Comparison of ENCODE assay signal across 8 cellular contexts in the genomic region with DNA sequence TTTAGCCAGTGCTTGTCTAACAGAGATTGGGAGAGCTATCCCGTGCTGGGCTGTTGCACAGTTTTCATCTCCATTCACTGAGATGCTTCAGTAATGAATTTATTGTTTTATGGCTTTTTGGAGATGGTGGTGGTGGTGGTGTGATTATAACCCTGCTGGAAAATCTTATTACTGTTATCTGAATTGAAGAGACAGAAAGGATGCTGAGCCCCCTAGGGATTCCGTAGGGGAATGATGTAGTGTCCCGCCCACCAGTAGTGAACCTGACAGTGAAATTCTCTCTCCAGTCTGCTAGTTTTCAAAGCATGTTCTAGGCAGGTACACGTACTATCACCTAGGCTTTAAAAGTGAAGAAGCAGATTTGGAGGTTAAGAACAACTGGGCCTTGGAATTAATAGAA. TPM values are rescaled to one million over a fixed set of nuclear protein-coding genes. Genes with fewer than 3 reads are reported as not detected.
A peak's percentile ranks its signal among the peaks of the same experiment; 100 is the strongest.
DNase-seq lines count a peak whose midpoint lies in the region; ATAC-seq and TF ChIP-seq lines count a peak whose summit lies in the region.

No MANE protein-coding gene starts in this region.

- no peaks in the 10 kb centered on the region for H3K9me3 Mint-ChIP-seq in activated naive CD4-positive, alpha-beta T cell treated with anti-CD3 and anti-CD28 coated beads, Interleukin-2, amount 50 U/mL, for 24 hours
- no peaks in the 10 kb centered on the region for H3K9me3 Mint-ChIP-seq in activated CD4-positive, alpha-beta memory T cell treated with anti-CD3 and anti-CD28 coated beads for 36 hours
- H3K9me3 Mint-ChIP-seq in type B pancreatic cell = no peaks in the 10 kb centered on the region

- ATAC-seq in HG03097 (IDR thresholded peaks at IDR 0.05; ENCODE audit: low FRiP score, unreplicated experiment) = no peak

- intact Hi-C loops in activated CD4-positive, alpha-beta memory T cell treated with anti-CD3 and anti-CD28 coated beads for 36 hours (cut with micrococcal nuclease) = loop anchor here (10.0 kb wide), 2 partner anchors 123 to 257 kb away; a partner anchor contains a TSS

- no peak for TF ChIP-seq CTCF in type B pancreatic cell (conservative IDR thresholded peaks at IDR 0.05)

- peaks cover 26% of the 10 kb centered on the region for H3K4me1 Mint-ChIP-seq in activated naive CD4-positive, alpha-beta T cell treated with anti-CD3 and anti-CD28 coated beads, Interleukin-2, amount 50 U/mL, for 24 hours
- H3K4me1 Mint-ChIP-seq in activated CD4-positive, alpha-beta memory T cell treated with anti-CD3 and anti-CD28 coated beads for 36 hours (ENCODE audit: low read depth) = peaks cover 16% of the 10 kb centered on the region
- peaks cover 29% of the 10 kb centered on the region for H3K4me1 Mint-ChIP-seq in type B pancreatic cell (ENCODE audit: unreplicated experiment)

- CTCF ChIA-PET in activated CD4-positive, alpha-beta memory T cell treated with anti-CD3 and anti-CD28 coated beads for 36 hours (lab: Charles Lee) = interaction anchor here (0.7 kb wide), 1 partner anchor 240 kb away, joined by 3 read pairs; no protein-coding TSS in a partner anchor

- H3K4me3 Mint-ChIP-seq in activated naive CD4-positive, alpha-beta T cell treated with anti-CD3 and anti-CD28 coated beads, Interleukin-2, amount 50 U/mL, for 24 hours = peak overlapping the region; percentile 81
- peak overlapping the region; percentile 60 for H3K4me3 Mint-ChIP-seq in activated CD4-positive, alpha-beta memory T cell treated with anti-CD3 and anti-CD28 coated beads for 36 hours
- H3K4me3 Mint-ChIP-seq in type B pancreatic cell = peak overlapping the region; percentile 95

- POLR2A ChIA-PET in activated CD4-positive, alpha-beta memory T cell treated with anti-CD3 and anti-CD28 coated beads for 36 hours (lab: Charles Lee) = no interaction called here

- no peak overlapping the region for H3K27ac Mint-ChIP-seq in activated naive CD4-positive, alpha-beta T cell treated with anti-CD3 and anti-CD28 coated beads, Interleukin-2, amount 50 U/mL, for 24 hours
- H3K27ac Mint-ChIP-seq in activated CD4-positive, alpha-beta memory T cell treated with anti-CD3 and anti-CD28 coated beads for 36 hours = no peak overlapping the region
- H3K27ac Mint-ChIP-seq in type B pancreatic cell = peak overlapping the region; percentile 90

- H3K27me3 Mint-ChIP-seq in activated naive CD4-positive, alpha-beta T cell treated with anti-CD3 and anti-CD28 coated beads, Interleukin-2, amount 50 U/mL, for 24 hours = peaks cover 26% of the 10 kb centered on the region
- peaks cover 29% of the 10 kb centered on the region for H3K27me3 Mint-ChIP-seq in activated CD4-positive, alpha-beta memory T cell treated with anti-CD3 and anti-CD28 coated beads for 36 hours
- no peaks in the 10 kb centered on the region for H3K27me3 Mint-ChIP-seq in type B pancreatic cell

- no peaks in the 10 kb centered on the region for H3K36me3 Mint-ChIP-seq in activated naive CD4-positive, alpha-beta T cell treated with anti-CD3 and anti-CD28 coated beads, Interleukin-2, amount 50 U/mL, for 24 hours
- H3K36me3 Mint-ChIP-seq in activated CD4-positive, alpha-beta memory T cell treated with anti-CD3 and anti-CD28 coated beads for 36 hours = no peaks in the 10 kb centered on the region
- H3K36me3 Mint-ChIP-seq in type B pancreatic cell = peaks cover 19% of the 10 kb centered on the region

- no peak for DNase-seq in activated naive CD4-positive, alpha-beta T cell treated with anti-CD3 and anti-CD28 coated beads, Interleukin-2, amount 50 U/mL, for 16 hours
- DNase-seq in activated CD4-positive, alpha-beta memory T cell treated with anti-CD3 and anti-CD28 coated beads for 36 hours = no peak
- DNase-seq in iPS-NIHi7 (ENCODE audit: extremely low spot score) = peak; percentile 29
- DNase-seq in type B pancreatic cell (ENCODE audit: extremely low spot score, unreplicated experiment) = no peak
- no peak for DNase-seq in CD1c-positive myeloid dendritic cell (ENCODE audit: extremely low spot score)
- DNase-seq in kidney tubule cell (ENCODE audit: low spot score) = no peak

RNA-seq across cellular contexts. Expression of a gene that starts 1.9 kb away (rescaled TPM):
- total RNA-seq in activated CD4-positive, alpha-beta memory T cell treated with anti-CD3 and anti-CD28 coated beads for 36 hours = 1 to 10 TPM; 3.9 to 5.4 TPM
- 83.1 and 102 TPM in 2 replicates for total RNA-seq in type B pancreatic cell (ENCODE audit: low replicate concordance)

Comparison
In these comparisons a context has a peak if more than half of its experiments do, and no peak if none do; other contexts are left out.
1. RNA of a gene that starts 1.9 kb away (total RNA-seq): 83.1 to 102 TPM in type B pancreatic cell; 3.9 to 5.4 TPM in activated CD4-positive, alpha-beta memory T cell treated with anti-CD3 and anti-CD28 coated beads for 36 hours; every median in the first group is over 10 times any median in the second.
2. Peak in every context shown above with its lines, with median percentiles within 50 percentile points of each other: H3K4me3 Mint-ChIP-seq.